29 cellular contexts compared by ENCODE assay signal in the genomic region with DNA sequence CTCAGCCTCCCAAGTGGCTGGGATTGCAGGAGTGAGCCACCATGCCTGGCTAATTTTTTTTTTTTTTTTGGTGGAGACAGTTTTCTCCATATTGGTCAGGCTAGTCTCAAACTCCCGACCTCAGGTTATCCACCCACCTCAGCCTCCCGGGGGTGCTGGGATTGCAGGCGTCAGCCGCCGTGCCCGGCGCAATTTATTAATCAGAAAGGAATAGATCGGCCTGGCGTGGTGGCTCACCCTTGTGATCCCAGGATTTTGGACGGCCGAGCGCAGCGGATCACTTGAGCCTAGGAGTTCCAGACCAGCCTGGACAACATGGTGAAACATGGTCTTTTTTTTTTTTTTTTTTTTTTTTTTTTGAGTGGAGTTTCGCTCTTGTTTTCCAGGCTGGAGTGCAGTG. TPM values are rescaled to one million over a fixed set of nuclear protein-coding genes. Genes with fewer than 3 reads are reported as not detected.
"Had no signal": no experiment of that assay in that cellular context is flagged by ENCODE, and none has a peak within 500 bp of the region (broad histone marks: within the 10 kb centered on the region; RNA-seq: fewer than 3 reads in every experiment).

No MANE protein-coding gene starts in this region.

- H3K9me3 Mint-ChIP-seq: stimulated activated effector memory CD8-positive, alpha-beta T cell treated with anti-CD3 and anti-CD28 coated beads, Interleukin-12 subunit alpha, Interleukin-12 subunit beta, amount 100 ng/mL, for 72 hours; stimulated activated memory B cell treated with anti-CD40 and anti-IgM and Interleukin-4, amounts not matched to agents 10 μg/mL and 1 μg/mL and 100 μg/mL, for 72 hours; stimulated activated naive B cell treated with anti-CD40 and anti-IgM and Interleukin-4, amounts not matched to agents 10 μg/mL and 1 μg/mL and 100 μg/mL, for 72 hours; stimulated activated naive CD8-positive, alpha-beta T cell treated with anti-CD3 and anti-CD28 coated beads, Interleukin-15, amount 100 ng/mL, for 72 hours; stimulated activated naive CD8-positive, alpha-beta T cell treated with anti-CD3 and anti-CD28 coated beads, Interleukin-15, Interleukin-2, amounts not matched to agents 100 ng/mL and 50 ng/mL, for 24 hours; type B pancreatic cell had no signal

- H3K9me3 ChIP-seq: stomach, suprapubic skin, testis, thoracic aorta, thyroid gland, tibial artery, tibial nerve, transverse colon, upper lobe of left lung, upper lobe of right lung, uterus, vagina had no signal

- H3K4me1 Mint-ChIP-seq: stimulated activated effector memory CD8-positive, alpha-beta T cell treated with anti-CD3 and anti-CD28 coated beads, Interleukin-12 subunit alpha, Interleukin-12 subunit beta, amount 100 ng/mL, for 72 hours had no signal

- H3K27ac ChIP-seq: stomach, suprapubic skin, testis, thoracic aorta, thyroid gland, tibial artery, tibial nerve, transverse colon, upper lobe of left lung, upper lobe of right lung, uterus, vagina had no signal

- DNase-seq: stimulated activated CD4-positive, alpha-beta T cell treated with anti-CD3 and anti-CD28 coated beads, Interleukin-2, amount 100 ng/mL, for 48 hours; stimulated activated CD4-positive, alpha-beta T cell treated with anti-CD3 and anti-CD28 coated beads, Interleukin-4, amount 100 ng/mL, for 1 hour; stimulated activated CD4-positive, alpha-beta T cell treated with anti-CD3 and anti-CD28 coated beads, Interleukin-4, amount 100 ng/mL, for 24 hours; stimulated activated CD4-positive, alpha-beta T cell treated with anti-CD3 and anti-CD28 coated beads, Interleukin-4, amount 100 ng/mL, for 4 hours; stimulated activated CD8-positive, alpha-beta memory T cell treated with anti-CD3 and anti-CD28 coated beads, Interleukin-4, amount 100 ng/mL, for 48 hours; stimulated activated naive B cell treated with anti-CD40 and anti-IgM and Interleukin-4, amounts not matched to agents 10 μg/mL and 1 μg/mL and 100 μg/mL, for 72 hours; stimulated activated naive CD4-positive, alpha-beta T cell; stimulated activated naive CD4-positive, alpha-beta T cell treated with Interleukin-2 at 50 U/mL for 16 hours; stimulated activated naive CD8-positive, alpha-beta T cell treated with anti-CD3 and anti-CD28 coated beads, Interleukin-15, amount 100 ng/mL, for 72 hours; stimulated activated naive CD8-positive, alpha-beta T cell treated with anti-CD3 and anti-CD28 coated beads, Interleukin-15, Interleukin-2, amounts not matched to agents 100 U/mL and 50 U/mL, for 24 hours; stomach; substantia nigra; testis; thyroid gland; tibial artery; transverse colon; trophoblast cell; upper lobe of right lung; uterus had no signal

- H3K27ac Mint-ChIP-seq: stimulated activated effector memory CD8-positive, alpha-beta T cell treated with anti-CD3 and anti-CD28 coated beads, Interleukin-12 subunit alpha, Interleukin-12 subunit beta, amount 100 ng/mL, for 72 hours; stimulated activated memory B cell treated with anti-CD40 and anti-IgM and Interleukin-4, amounts not matched to agents 10 μg/mL and 1 μg/mL and 100 μg/mL, for 72 hours; stimulated activated naive B cell treated with anti-CD40 and anti-IgM and Interleukin-4, amounts not matched to agents 10 μg/mL and 1 μg/mL and 100 μg/mL, for 72 hours; stimulated activated naive CD8-positive, alpha-beta T cell treated with anti-CD3 and anti-CD28 coated beads, Interleukin-15, amount 100 ng/mL, for 72 hours; stimulated activated naive CD8-positive, alpha-beta T cell treated with anti-CD3 and anti-CD28 coated beads, Interleukin-15, Interleukin-2, amounts not matched to agents 100 ng/mL and 50 ng/mL, for 24 hours; type B pancreatic cell had no signal

- H3K4me1 ChIP-seq: stomach, suprapubic skin, testis, tibial artery, tibial nerve, transverse colon, upper lobe of right lung, uterus, vagina had no signal

- H3K4me3 Mint-ChIP-seq: stimulated activated effector memory CD8-positive, alpha-beta T cell treated with anti-CD3 and anti-CD28 coated beads, Interleukin-12 subunit alpha, Interleukin-12 subunit beta, amount 100 ng/mL, for 72 hours; stimulated activated memory B cell treated with anti-CD40 and anti-IgM and Interleukin-4, amounts not matched to agents 10 μg/mL and 1 μg/mL and 100 μg/mL, for 72 hours; stimulated activated naive B cell treated with anti-CD40 and anti-IgM and Interleukin-4, amounts not matched to agents 10 μg/mL and 1 μg/mL and 100 μg/mL, for 72 hours; stimulated activated naive CD8-positive, alpha-beta T cell treated with anti-CD3 and anti-CD28 coated beads, Interleukin-15, amount 100 ng/mL, for 72 hours; stimulated activated naive CD8-positive, alpha-beta T cell treated with anti-CD3 and anti-CD28 coated beads, Interleukin-15, Interleukin-2, amounts not matched to agents 100 ng/mL and 50 ng/mL, for 24 hours; type B pancreatic cell had no signal

- FAIRE-seq: urothelium cell line had no signal

- H3K4me3 ChIP-seq: stomach, suprapubic skin, testis, thoracic aorta, thyroid gland, tibial artery, tibial nerve, transverse colon, upper lobe of left lung, upper lobe of right lung, uterus, vagina had no signal

- H3K36me3 ChIP-seq: stomach, suprapubic skin, thoracic aorta, thyroid gland, tibial artery, tibial nerve, transverse colon, upper lobe of left lung, upper lobe of right lung, uterus, vagina had no signal

- H3K27me3 Mint-ChIP-seq: stimulated activated memory B cell treated with anti-CD40 and anti-IgM and Interleukin-4, amounts not matched to agents 10 μg/mL and 1 μg/mL and 100 μg/mL, for 72 hours; stimulated activated naive B cell treated with anti-CD40 and anti-IgM and Interleukin-4, amounts not matched to agents 10 μg/mL and 1 μg/mL and 100 μg/mL, for 72 hours had no signal

- H3K27me3 ChIP-seq: stomach, suprapubic skin, testis, thyroid gland, tibial artery, tibial nerve, transverse colon, upper lobe of left lung, upper lobe of right lung, uterus, vagina had no signal

- H3K36me3 Mint-ChIP-seq: stimulated activated effector memory CD8-positive, alpha-beta T cell treated with anti-CD3 and anti-CD28 coated beads, Interleukin-12 subunit alpha, Interleukin-12 subunit beta, amount 100 ng/mL, for 72 hours; stimulated activated memory B cell treated with anti-CD40 and anti-IgM and Interleukin-4, amounts not matched to agents 10 μg/mL and 1 μg/mL and 100 μg/mL, for 72 hours; stimulated activated naive B cell treated with anti-CD40 and anti-IgM and Interleukin-4, amounts not matched to agents 10 μg/mL and 1 μg/mL and 100 μg/mL, for 72 hours; type B pancreatic cell had no signal

RNA-seq across cellular contexts. Expression of gene GOLGA8M, which starts 13.3 kb away (rescaled TPM):
- total RNA-seq: stomach, suprapubic skin had no signal
- polyA plus RNA-seq: stomach had no signal
